ENCODE assay signal across 1 cellular context in the genomic region with DNA sequence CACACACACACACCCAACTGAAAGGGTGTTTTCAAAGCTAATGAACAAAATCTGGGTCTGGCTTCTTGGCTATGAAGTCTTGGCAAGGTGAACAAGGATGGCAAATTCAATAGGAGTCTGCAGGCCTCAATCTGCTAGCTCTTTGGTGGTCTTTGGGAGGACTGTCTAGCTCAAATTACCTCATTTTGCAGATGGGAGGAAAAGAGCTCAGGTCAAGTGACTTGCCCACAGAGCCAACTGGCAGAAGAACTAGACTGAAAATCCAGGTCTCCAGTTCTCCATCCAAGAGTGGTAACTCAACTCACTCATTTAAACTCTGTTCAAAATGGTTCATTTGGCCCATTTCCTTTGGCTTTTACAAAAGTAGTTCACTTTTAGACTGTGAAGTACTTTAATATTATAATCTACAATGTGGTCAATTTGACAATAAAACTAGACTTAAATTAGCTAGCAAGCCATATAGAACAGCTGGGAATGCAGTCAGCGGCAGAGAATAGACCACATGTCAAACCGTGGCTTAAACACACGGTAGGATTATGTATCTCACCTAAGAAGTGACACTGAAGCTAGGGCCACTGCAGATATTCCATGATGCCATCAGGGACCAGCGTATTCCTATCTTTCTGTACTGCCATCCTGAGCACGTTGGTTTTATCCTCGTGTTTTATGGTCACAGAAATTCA.
TF ChIP-seq lines count a peak whose summit lies in the region.

No MANE protein-coding gene starts in this region.

TF ChIP-seq in K562, 482 proteins besides CTCF, POLR2A, EP300 and RAD21 (continued from another document):
- TF ChIP-seq, protein P1, sequence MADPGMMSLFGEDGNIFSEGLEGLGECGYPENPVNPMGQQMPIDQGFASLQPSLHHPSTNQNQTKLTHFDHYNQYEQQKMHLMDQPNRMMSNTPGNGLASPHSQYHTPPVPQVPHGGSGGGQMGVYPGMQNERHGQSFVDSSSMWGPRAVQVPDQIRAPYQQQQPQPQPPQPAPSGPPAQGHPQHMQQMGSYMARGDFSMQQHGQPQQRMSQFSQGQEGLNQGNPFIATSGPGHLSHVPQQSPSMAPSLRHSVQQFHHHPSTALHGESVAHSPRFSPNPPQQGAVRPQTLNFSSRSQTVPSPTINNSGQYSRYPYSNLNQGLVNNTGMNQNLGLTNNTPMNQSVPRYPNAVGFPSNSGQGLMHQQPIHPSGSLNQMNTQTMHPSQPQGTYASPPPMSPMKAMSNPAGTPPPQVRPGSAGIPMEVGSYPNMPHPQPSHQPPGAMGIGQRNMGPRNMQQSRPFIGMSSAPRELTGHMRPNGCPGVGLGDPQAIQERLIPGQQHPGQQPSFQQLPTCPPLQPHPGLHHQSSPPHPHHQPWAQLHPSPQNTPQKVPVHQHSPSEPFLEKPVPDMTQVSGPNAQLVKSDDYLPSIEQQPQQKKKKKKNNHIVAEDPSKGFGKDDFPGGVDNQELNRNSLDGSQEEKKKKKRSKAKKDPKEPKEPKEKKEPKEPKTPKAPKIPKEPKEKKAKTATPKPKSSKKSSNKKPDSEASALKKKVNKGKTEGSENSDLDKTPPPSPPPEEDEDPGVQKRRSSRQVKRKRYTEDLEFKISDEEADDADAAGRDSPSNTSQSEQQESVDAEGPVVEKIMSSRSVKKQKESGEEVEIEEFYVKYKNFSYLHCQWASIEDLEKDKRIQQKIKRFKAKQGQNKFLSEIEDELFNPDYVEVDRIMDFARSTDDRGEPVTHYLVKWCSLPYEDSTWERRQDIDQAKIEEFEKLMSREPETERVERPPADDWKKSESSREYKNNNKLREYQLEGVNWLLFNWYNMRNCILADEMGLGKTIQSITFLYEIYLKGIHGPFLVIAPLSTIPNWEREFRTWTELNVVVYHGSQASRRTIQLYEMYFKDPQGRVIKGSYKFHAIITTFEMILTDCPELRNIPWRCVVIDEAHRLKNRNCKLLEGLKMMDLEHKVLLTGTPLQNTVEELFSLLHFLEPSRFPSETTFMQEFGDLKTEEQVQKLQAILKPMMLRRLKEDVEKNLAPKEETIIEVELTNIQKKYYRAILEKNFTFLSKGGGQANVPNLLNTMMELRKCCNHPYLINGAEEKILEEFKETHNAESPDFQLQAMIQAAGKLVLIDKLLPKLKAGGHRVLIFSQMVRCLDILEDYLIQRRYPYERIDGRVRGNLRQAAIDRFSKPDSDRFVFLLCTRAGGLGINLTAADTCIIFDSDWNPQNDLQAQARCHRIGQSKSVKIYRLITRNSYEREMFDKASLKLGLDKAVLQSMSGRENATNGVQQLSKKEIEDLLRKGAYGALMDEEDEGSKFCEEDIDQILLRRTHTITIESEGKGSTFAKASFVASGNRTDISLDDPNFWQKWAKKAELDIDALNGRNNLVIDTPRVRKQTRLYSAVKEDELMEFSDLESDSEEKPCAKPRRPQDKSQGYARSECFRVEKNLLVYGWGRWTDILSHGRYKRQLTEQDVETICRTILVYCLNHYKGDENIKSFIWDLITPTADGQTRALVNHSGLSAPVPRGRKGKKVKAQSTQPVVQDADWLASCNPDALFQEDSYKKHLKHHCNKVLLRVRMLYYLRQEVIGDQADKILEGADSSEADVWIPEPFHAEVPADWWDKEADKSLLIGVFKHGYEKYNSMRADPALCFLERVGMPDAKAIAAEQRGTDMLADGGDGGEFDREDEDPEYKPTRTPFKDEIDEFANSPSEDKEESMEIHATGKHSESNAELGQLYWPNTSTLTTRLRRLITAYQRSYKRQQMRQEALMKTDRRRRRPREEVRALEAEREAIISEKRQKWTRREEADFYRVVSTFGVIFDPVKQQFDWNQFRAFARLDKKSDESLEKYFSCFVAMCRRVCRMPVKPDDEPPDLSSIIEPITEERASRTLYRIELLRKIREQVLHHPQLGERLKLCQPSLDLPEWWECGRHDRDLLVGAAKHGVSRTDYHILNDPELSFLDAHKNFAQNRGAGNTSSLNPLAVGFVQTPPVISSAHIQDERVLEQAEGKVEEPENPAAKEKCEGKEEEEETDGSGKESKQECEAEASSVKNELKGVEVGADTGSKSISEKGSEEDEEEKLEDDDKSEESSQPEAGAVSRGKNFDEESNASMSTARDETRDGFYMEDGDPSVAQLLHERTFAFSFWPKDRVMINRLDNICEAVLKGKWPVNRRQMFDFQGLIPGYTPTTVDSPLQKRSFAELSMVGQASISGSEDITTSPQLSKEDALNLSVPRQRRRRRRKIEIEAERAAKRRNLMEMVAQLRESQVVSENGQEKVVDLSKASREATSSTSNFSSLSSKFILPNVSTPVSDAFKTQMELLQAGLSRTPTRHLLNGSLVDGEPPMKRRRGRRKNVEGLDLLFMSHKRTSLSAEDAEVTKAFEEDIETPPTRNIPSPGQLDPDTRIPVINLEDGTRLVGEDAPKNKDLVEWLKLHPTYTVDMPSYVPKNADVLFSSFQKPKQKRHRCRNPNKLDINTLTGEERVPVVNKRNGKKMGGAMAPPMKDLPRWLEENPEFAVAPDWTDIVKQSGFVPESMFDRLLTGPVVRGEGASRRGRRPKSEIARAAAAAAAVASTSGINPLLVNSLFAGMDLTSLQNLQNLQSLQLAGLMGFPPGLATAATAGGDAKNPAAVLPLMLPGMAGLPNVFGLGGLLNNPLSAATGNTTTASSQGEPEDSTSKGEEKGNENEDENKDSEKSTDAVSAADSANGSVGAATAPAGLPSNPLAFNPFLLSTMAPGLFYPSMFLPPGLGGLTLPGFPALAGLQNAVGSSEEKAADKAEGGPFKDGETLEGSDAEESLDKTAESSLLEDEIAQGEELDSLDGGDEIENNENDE (IDR thresholded peaks at IDR 0.05; ENCODE audit: low read depth, low read length): no peak
- no peak for TF ChIP-seq MYNN (IDR thresholded peaks at IDR 0.05)
- TF ChIP-seq MYNN (CRISPR knock-in tag; IDR thresholded peaks at IDR 0.05): no peak
- no peak for TF ChIP-seq TBP (optimal IDR thresholded peaks at IDR 0.05; ENCODE audit: low read depth, low read length)
- TF ChIP-seq RFX1 (IDR thresholded peaks at IDR 0.05): no peak
- TF ChIP-seq SRF (CRISPR knock-in tag; IDR thresholded peaks at IDR 0.05): no peak
- TF ChIP-seq, protein P2, sequence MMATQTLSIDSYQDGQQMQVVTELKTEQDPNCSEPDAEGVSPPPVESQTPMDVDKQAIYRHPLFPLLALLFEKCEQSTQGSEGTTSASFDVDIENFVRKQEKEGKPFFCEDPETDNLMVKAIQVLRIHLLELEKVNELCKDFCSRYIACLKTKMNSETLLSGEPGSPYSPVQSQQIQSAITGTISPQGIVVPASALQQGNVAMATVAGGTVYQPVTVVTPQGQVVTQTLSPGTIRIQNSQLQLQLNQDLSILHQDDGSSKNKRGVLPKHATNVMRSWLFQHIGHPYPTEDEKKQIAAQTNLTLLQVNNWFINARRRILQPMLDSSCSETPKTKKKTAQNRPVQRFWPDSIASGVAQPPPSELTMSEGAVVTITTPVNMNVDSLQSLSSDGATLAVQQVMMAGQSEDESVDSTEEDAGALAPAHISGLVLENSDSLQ (IDR thresholded peaks at IDR 0.05): no peak
- no peak for TF ChIP-seq ZEB2 (IDR thresholded peaks at IDR 0.05)
- TF ChIP-seq, protein P3, sequence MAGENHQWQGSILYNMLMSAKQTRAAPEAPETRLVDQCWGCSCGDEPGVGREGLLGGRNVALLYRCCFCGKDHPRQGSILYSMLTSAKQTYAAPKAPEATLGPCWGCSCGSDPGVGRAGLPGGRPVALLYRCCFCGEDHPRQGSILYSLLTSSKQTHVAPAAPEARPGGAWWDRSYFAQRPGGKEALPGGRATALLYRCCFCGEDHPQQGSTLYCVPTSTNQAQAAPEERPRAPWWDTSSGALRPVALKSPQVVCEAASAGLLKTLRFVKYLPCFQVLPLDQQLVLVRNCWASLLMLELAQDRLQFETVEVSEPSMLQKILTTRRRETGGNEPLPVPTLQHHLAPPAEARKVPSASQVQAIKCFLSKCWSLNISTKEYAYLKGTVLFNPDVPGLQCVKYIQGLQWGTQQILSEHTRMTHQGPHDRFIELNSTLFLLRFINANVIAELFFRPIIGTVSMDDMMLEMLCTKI (IDR thresholded peaks at IDR 0.05; ENCODE audit: partially characterized antibody): no peak
- TF ChIP-seq, protein P4, sequence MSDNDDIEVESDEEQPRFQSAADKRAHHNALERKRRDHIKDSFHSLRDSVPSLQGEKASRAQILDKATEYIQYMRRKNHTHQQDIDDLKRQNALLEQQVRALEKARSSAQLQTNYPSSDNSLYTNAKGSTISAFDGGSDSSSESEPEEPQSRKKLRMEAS (CRISPR knock-in tag; IDR thresholded peaks at IDR 0.05): no peak
- TF ChIP-seq, protein P5, sequence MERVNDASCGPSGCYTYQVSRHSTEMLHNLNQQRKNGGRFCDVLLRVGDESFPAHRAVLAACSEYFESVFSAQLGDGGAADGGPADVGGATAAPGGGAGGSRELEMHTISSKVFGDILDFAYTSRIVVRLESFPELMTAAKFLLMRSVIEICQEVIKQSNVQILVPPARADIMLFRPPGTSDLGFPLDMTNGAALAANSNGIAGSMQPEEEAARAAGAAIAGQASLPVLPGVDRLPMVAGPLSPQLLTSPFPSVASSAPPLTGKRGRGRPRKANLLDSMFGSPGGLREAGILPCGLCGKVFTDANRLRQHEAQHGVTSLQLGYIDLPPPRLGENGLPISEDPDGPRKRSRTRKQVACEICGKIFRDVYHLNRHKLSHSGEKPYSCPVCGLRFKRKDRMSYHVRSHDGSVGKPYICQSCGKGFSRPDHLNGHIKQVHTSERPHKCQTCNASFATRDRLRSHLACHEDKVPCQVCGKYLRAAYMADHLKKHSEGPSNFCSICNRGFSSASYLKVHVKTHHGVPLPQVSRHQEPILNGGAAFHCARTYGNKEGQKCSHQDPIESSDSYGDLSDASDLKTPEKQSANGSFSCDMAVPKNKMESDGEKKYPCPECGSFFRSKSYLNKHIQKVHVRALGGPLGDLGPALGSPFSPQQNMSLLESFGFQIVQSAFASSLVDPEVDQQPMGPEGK (CRISPR knock-in tag; IDR thresholded peaks at IDR 0.05; ENCODE audit: borderline replicate concordance): no peak
- TF ChIP-seq, protein P6, sequence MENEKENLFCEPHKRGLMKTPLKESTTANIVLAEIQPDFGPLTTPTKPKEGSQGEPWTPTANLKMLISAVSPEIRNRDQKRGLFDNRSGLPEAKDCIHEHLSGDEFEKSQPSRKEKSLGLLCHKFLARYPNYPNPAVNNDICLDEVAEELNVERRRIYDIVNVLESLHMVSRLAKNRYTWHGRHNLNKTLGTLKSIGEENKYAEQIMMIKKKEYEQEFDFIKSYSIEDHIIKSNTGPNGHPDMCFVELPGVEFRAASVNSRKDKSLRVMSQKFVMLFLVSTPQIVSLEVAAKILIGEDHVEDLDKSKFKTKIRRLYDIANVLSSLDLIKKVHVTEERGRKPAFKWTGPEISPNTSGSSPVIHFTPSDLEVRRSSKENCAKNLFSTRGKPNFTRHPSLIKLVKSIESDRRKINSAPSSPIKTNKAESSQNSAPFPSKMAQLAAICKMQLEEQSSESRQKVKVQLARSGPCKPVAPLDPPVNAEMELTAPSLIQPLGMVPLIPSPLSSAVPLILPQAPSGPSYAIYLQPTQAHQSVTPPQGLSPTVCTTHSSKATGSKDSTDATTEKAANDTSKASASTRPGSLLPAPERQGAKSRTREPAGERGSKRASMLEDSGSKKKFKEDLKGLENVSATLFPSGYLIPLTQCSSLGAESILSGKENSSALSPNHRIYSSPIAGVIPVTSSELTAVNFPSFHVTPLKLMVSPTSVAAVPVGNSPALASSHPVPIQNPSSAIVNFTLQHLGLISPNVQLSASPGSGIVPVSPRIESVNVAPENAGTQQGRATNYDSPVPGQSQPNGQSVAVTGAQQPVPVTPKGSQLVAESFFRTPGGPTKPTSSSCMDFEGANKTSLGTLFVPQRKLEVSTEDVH (IDR thresholded peaks at IDR 0.05; ENCODE audit: low read depth, partially characterized antibody): no peak
- TF ChIP-seq, protein P7, sequence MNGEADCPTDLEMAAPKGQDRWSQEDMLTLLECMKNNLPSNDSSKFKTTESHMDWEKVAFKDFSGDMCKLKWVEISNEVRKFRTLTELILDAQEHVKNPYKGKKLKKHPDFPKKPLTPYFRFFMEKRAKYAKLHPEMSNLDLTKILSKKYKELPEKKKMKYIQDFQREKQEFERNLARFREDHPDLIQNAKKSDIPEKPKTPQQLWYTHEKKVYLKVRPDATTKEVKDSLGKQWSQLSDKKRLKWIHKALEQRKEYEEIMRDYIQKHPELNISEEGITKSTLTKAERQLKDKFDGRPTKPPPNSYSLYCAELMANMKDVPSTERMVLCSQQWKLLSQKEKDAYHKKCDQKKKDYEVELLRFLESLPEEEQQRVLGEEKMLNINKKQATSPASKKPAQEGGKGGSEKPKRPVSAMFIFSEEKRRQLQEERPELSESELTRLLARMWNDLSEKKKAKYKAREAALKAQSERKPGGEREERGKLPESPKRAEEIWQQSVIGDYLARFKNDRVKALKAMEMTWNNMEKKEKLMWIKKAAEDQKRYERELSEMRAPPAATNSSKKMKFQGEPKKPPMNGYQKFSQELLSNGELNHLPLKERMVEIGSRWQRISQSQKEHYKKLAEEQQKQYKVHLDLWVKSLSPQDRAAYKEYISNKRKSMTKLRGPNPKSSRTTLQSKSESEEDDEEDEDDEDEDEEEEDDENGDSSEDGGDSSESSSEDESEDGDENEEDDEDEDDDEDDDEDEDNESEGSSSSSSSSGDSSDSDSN (IDR thresholded peaks at IDR 0.05; ENCODE audit: borderline replicate concordance in 1 of 2, low read depth in 2 of 2, low read length in 2 of 2): no peak
- TF ChIP-seq, protein P8, sequence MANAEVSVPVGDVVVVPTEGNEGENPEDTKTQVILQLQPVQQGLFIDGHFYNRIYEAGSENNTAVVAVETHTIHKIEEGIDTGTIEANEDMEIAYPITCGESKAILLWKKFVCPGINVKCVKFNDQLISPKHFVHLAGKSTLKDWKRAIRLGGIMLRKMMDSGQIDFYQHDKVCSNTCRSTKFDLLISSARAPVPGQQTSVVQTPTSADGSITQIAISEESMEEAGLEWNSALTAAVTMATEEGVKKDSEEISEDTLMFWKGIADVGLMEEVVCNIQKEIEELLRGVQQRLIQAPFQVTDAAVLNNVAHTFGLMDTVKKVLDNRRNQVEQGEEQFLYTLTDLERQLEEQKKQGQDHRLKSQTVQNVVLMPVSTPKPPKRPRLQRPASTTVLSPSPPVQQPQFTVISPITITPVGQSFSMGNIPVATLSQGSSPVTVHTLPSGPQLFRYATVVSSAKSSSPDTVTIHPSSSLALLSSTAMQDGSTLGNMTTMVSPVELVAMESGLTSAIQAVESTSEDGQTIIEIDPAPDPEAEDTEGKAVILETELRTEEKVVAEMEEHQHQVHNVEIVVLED (CRISPR knock-in tag; IDR thresholded peaks at IDR 0.05): no peak
- TF ChIP-seq, protein P9, sequence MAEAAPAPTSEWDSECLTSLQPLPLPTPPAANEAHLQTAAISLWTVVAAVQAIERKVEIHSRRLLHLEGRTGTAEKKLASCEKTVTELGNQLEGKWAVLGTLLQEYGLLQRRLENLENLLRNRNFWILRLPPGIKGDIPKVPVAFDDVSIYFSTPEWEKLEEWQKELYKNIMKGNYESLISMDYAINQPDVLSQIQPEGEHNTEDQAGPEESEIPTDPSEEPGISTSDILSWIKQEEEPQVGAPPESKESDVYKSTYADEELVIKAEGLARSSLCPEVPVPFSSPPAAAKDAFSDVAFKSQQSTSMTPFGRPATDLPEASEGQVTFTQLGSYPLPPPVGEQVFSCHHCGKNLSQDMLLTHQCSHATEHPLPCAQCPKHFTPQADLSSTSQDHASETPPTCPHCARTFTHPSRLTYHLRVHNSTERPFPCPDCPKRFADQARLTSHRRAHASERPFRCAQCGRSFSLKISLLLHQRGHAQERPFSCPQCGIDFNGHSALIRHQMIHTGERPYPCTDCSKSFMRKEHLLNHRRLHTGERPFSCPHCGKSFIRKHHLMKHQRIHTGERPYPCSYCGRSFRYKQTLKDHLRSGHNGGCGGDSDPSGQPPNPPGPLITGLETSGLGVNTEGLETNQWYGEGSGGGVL (CRISPR knock-in tag; IDR thresholded peaks at IDR 0.05): no peak
- TF ChIP-seq HNRNPL (IDR thresholded peaks at IDR 0.05; ENCODE audit: low read depth, low read length): no peak
- TF ChIP-seq, protein P10, sequence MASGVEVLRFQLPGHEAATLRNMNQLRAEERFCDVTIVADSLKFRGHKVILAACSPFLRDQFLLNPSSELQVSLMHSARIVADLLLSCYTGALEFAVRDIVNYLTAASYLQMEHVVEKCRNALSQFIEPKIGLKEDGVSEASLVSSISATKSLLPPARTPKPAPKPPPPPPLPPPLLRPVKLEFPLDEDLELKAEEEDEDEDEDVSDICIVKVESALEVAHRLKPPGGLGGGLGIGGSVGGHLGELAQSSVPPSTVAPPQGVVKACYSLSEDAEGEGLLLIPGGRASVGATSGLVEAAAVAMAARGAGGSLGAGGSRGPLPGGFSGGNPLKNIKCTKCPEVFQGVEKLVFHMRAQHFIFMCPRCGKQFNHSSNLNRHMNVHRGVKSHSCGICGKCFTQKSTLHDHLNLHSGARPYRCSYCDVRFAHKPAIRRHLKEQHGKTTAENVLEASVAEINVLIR (CRISPR knock-in tag; IDR thresholded peaks at IDR 0.05): no peak
